ENCODE assay signal across 31 cellular contexts in the genomic region with DNA sequence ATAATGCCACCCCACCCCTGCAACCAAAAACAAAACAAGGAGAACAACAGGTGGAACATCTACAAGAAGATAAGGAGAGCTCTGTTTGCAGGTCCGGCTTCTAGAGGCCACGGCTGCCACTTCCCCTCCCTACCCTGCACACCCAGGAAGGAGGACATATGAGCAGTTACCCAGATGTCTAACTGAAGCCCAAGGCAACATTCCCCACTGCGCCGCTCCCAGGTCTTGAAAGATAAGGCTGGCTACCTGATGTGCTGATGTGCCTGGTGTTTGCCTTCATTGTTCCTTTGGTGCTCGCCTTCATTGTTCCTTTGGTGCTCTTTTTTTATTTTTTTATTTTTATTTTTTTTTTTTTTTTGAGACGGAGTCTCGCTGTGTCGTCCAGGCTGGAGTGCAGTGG.
"Had no signal": no experiment of that assay in that cellular context is flagged by ENCODE, and none has a peak within 500 bp of the region (broad histone marks: within the 10 kb centered on the region; RNA-seq: fewer than 3 reads in every experiment).

No MANE protein-coding gene starts in this region.

- H3K4me1 ChIP-seq: adrenal gland, body of pancreas, breast epithelium had no signal

- ATAC-seq: activated CD8-positive, alpha-beta T cell treated with anti-CD3 and anti-CD28 coated beads for 36 hours; activated naive CD4-positive, alpha-beta T cell treated with anti-CD3 and anti-CD28 coated beads, Interleukin-2, amount 50 U/mL, for 72 hours; activated T-cell treated with anti-CD3 and anti-CD28 coated beads, Interleukin-2, amount 50 U/mL, for 4 hours; activated T-cell treated with anti-CD3 and anti-CD28 coated beads, Interleukin-2, amount 50 U/mL, for 72 hours; activated T-helper 17 cell treated with anti-CD3 and anti-CD28 coated beads, Interleukin-2, amount 50 U/mL, for 72 hours; body of pancreas had no signal

- H3K9me3 ChIP-seq: adrenal gland, body of pancreas, breast epithelium had no signal

- H3K36me3 ChIP-seq: adrenal gland, brain microvascular endothelial cell, breast epithelium had no signal

- H3K27ac ChIP-seq: adrenal gland, body of pancreas, brain microvascular endothelial cell, breast epithelium, VCaP had no signal

- DNase-seq: activated B cell treated with CpG ODN at 0.5 μM for 24 hours; activated CD4-positive, alpha-beta memory T cell treated with anti-CD3 and anti-CD28 coated beads for 36 hours; activated CD4-positive, alpha-beta T cell treated with anti-CD3 and anti-CD28 coated beads for 4 hours; activated CD4-positive, alpha-beta T cell treated with anti-CD3 and anti-CD28 coated beads, Interleukin-2, amount 10 ng/mL, durations not matched to agents 24 days and 14 days; activated CD4-positive, alpha-beta T cell treated with anti-CD3 and anti-CD28 coated beads, Interleukin-2, amount 50 U/mL, for 1 hour; activated CD4-positive, alpha-beta T cell treated with anti-CD3 and anti-CD28 coated beads, Interleukin-2, amount 50 U/mL, for 4 hours; activated CD4-positive, CD25-positive, alpha-beta regulatory T cell treated with anti-CD3 and anti-CD28 coated beads, Interleukin-2, amount 50 U/mL, for 72 hours; activated CD8-positive, alpha-beta memory T cell treated with anti-CD3 and anti-CD28 coated beads, Interleukin-2, amount 50 U/mL, for 4 hours; activated CD8-positive, alpha-beta T cell treated with anti-CD3 and anti-CD28 coated beads for 36 hours; activated effector memory CD4-positive, alpha-beta T cell treated with anti-CD3 and anti-CD28 coated beads, Interleukin-2, amount 50 U/mL, for 16 hours; activated gamma-delta T cell treated with Interleukin-2 at 50 U/mL for 16 hours; activated naive CD4-positive, alpha-beta T cell; activated naive CD4-positive, alpha-beta T cell treated with anti-CD3 and anti-CD28 coated beads for 36 hours; activated naive CD4-positive, alpha-beta T cell treated with anti-CD3 and anti-CD28 coated beads, Interleukin-2, amount 50 U/mL, for 16 hours; activated naive CD8-positive, alpha-beta T cell treated with anti-CD3 and anti-CD28 coated beads for 36 hours; activated T-cell treated with anti-CD3 and anti-CD28 coated beads for 4 hours; activated T-cell treated with anti-CD3 and anti-CD28 coated beads, Interleukin-2, amount 50 U/mL, for 1 hour; activated T-cell treated with anti-CD3 and anti-CD28 coated beads, Interleukin-2, amount 50 U/mL, for 4 hours; activated T-cell treated with anti-CD3 and anti-CD28 coated beads, Interleukin-2, amount 50 U/mL, for 72 hours; adrenal gland; amniotic stem cell; aorta; body of pancreas; brain microvascular endothelial cell; central memory CD4-positive, alpha-beta T cell; T-helper 2 cell; T-helper 9 cell had no signal

- H3K27me3 ChIP-seq: adrenal gland, body of pancreas, brain microvascular endothelial cell, breast epithelium had no signal

- H3K4me3 ChIP-seq: adrenal gland, body of pancreas, breast epithelium had no signal
